ENCODE assay signal across 18 cellular contexts in genomic region chr4:40547446-40548132, GRCh38.
A peak's percentile ranks its signal among the peaks of the same experiment; 100 is the strongest.
DNase-seq lines count a peak whose midpoint lies in the region; ATAC-seq, FAIRE-seq and TF ChIP-seq lines count a peak whose summit lies in the region.
"Had no signal": no experiment of that assay in that cellular context is flagged by ENCODE, and none has a peak within 500 bp of the region (broad histone marks: within the 10 kb centered on the region; RNA-seq: fewer than 3 reads in every experiment).

No MANE protein-coding gene starts in this region.

- 81% methylated on average over 4 of the region's 4 CpGs for WGBS in A549 (ENCODE audit: missing lambda C conversion rate)
- WGBS in neuronal stem cell (ENCODE audit: extremely low coverage in 2 of 2, insufficient read length in 2 of 2, insufficient replicate concordance in 1 of 2), 2 donors, result no CpG with 5 or more reads among the region's 4 CpGs

- H2BK12ac ChIP-seq in neuronal stem cell (ENCODE audit: low read length), result no peak overlapping the region

- POLR2A ChIA-PET in A549 (lab: Yijun Ruan, JAX), result no interaction called here

- peak overlapping the region; percentile 1 for H4K91ac ChIP-seq in neuronal stem cell (ENCODE audit: low read depth, low read length, poor library complexity)

- no peak overlapping the region for H4K8ac ChIP-seq in neuronal stem cell (ENCODE audit: low read depth, low read length)

- H3K14ac ChIP-seq in neuronal stem cell (ENCODE audit: low read length), result no peak overlapping the region

- no peaks in the 10 kb centered on the region for H3K79me1 ChIP-seq in neuronal stem cell (ENCODE audit: low read depth, low read length)

- H2BK5ac ChIP-seq in neuronal stem cell (ENCODE audit: low read length), result no peak overlapping the region

- no peaks in the 10 kb centered on the region for H3K9me3 ChIP-seq in A549
- no peaks in the 10 kb centered on the region for H3K9me3 ChIP-seq in neuronal stem cell (replicated peaks in 1 of 2; ENCODE audit: control insufficient read depth in 2 of 2, insufficient read depth in 1 of 2, low read depth in 1 of 2, low read length in 2 of 2)
- H3K9me3 ChIP-seq: upper lobe of left lung had no signal

- no peak overlapping the region for H3K27ac Mint-ChIP-seq in activated naive CD4-positive, alpha-beta T cell treated with anti-CD3 and anti-CD28 coated beads, Interleukin-2, amount 50 U/mL, for 72 hours
- H3K27ac Mint-ChIP-seq: natural killer cell treated with Interleukin-12 subunit alpha and Interleukin-12 subunit beta and Interleukin-15 and Interleukin-18, amount 100 ng/mL, for 72 hours had no signal

- no peak overlapping the region for H3K4ac ChIP-seq in neuronal stem cell (ENCODE audit: low read length)

- TF ChIP-seq EP300 in A549 (IDR thresholded peaks at IDR 0.05), result no peak

- H3K27ac ChIP-seq in A549 (peak overlapping the region; percentile 30 to 55; a peak in 5 of 6 replicates), neuronal stem cell (replicated peaks; ENCODE audit: low read length) (no peak overlapping the region)

- no peak overlapping the region for H2AFZ ChIP-seq in neuronal stem cell (ENCODE audit: low read length)

- no peaks in the 10 kb centered on the region for H3K9me3 Mint-ChIP-seq in activated naive CD4-positive, alpha-beta T cell treated with anti-CD3 and anti-CD28 coated beads, Interleukin-2, amount 50 U/mL, for 72 hours
- H3K9me3 Mint-ChIP-seq: natural killer cell treated with Interleukin-12 subunit alpha and Interleukin-12 subunit beta and Interleukin-15 and Interleukin-18, amount 100 ng/mL, for 72 hours had no signal

- H3K36me3 ChIP-seq in neuronal stem cell (replicated peaks in 1 of 2; ENCODE audit: control insufficient read depth in 2 of 2, insufficient read depth in 2 of 2, low read length in 2 of 2), result no peaks in the 10 kb centered on the region
- H3K36me3 ChIP-seq: upper lobe of left lung had no signal

- no peak overlapping the region for H2AK5ac ChIP-seq in neuronal stem cell (ENCODE audit: low read depth, low read length)

- H3K4me1 ChIP-seq in A549 (peaks cover 46% of the 10 kb centered on the region), neuronal stem cell (ENCODE audit: control insufficient read depth in 2 of 2, insufficient read depth in 1 of 2, low read depth in 1 of 2, low read length in 2 of 2) (no peaks in the 10 kb centered on the region)

- no peak overlapping the region for H2BK15ac ChIP-seq in neuronal stem cell (ENCODE audit: low read length)

- no peak for TF ChIP-seq RAD21 in A549 (conservative IDR thresholded peaks at IDR 0.05 in 1 of 2, IDR thresholded peaks at IDR 0.05 in 1 of 2)

- no peaks in the 10 kb centered on the region for H3K36me3 Mint-ChIP-seq in activated naive CD4-positive, alpha-beta T cell treated with anti-CD3 and anti-CD28 coated beads, Interleukin-2, amount 50 U/mL, for 72 hours
- H3K36me3 Mint-ChIP-seq: natural killer cell treated with Interleukin-12 subunit alpha and Interleukin-12 subunit beta and Interleukin-15 and Interleukin-18, amount 100 ng/mL, for 72 hours had no signal

- H3K18ac ChIP-seq in neuronal stem cell (ENCODE audit: low read length), result no peak overlapping the region

- no peak for ATAC-seq in A549
- ATAC-seq in activated naive CD4-positive, alpha-beta T cell treated with anti-CD3 and anti-CD28 coated beads, Interleukin-2, amount 50 U/mL, for 72 hours, result no peak
- ATAC-seq in GM21360 (IDR thresholded peaks at IDR 0.05; ENCODE audit: unreplicated experiment), result no peak
- ATAC-seq: left ventricle myocardium superior; natural killer cell treated with Interleukin-12 subunit alpha and Interleukin-12 subunit beta and Interleukin-15 and Interleukin-18, amount 100 ng/mL, for 72 hours had no signal

- TF ChIP-seq CTCF in A549 (IDR thresholded peaks at IDR 0.05), result no peak
- peak; percentile 14 for TF ChIP-seq CTCF in choroid plexus epithelial cell (conservative IDR thresholded peaks at IDR 0.05; ENCODE audit: low read depth, low read length)

- DNase-seq in A549 (ENCODE audit: low read depth in 1 of 2, low spot score in 1 of 2) (no peak), NCI-H524 treated with DMSO at 0.1 percent for 48 hours (lab: John Stamatoyannopoulos, UW) (peak; percentile 39), choroid plexus epithelial cell (ENCODE audit: low read depth) (no peak), neuronal stem cell (ENCODE audit: low spot score) (no peak), HK-2 (ENCODE audit: unreplicated experiment) (no peak), NCI-H226 (no peak)
- DNase-seq in activated naive CD4-positive, alpha-beta T cell treated with anti-CD3 and anti-CD28 coated beads, Interleukin-2, amount 50 U/mL, for 72 hours (ENCODE audit: low spot score in 2 of 2), result no peak
- DNase-seq: activated CD4-positive, alpha-beta T cell treated with anti-CD3 and anti-CD28 coated beads, Interleukin-2, amount 50 U/mL, for 48 hours; activated T-cell treated with anti-CD3 and anti-CD28 coated beads, Interleukin-2, amount 50 U/mL, for 48 hours; central memory CD4-positive, alpha-beta T cell; foreskin melanocyte; Karpas-422; left ventricle myocardium superior; NCI-H1417; upper lobe of left lung had no signal

- H3K4me3 ChIP-seq in A549, result no peak overlapping the region
- H3K4me3 ChIP-seq in choroid plexus epithelial cell (ENCODE audit: low read depth, low read length), result no peak overlapping the region
- no peak overlapping the region for H3K4me3 ChIP-seq in neuronal stem cell (ENCODE audit: low read length in 2 of 2)
- H3K4me3 ChIP-seq: upper lobe of left lung had no signal

- no peak overlapping the region for H2BK120ac ChIP-seq in neuronal stem cell (ENCODE audit: low read depth, low read length)

- no peak for TF ChIP-seq POLR2A in A549 (IDR thresholded peaks at IDR 0.05; ENCODE audit: low read length)

- no peak overlapping the region for H3K23ac ChIP-seq in neuronal stem cell (ENCODE audit: low read depth, low read length, poor library complexity)

- H3K27me3 ChIP-seq in neuronal stem cell (ENCODE audit: control insufficient read depth in 3 of 3, insufficient read depth in 3 of 3, low read depth in 1 of 3, low read length in 3 of 3), result no peaks in the 10 kb centered on the region
- H3K27me3 ChIP-seq: upper lobe of left lung had no signal

- no peak for FAIRE-seq in A549 (lab: Jason Lieb, UNC)
- FAIRE-seq: TTC549 had no signal

- H3K4me2 ChIP-seq in A549 (peak overlapping the region; percentile 36), neuronal stem cell (ENCODE audit: insufficient read depth, low read length, poor library complexity, severe bottlenecking) (no peak overlapping the region)

- H3K9ac ChIP-seq in neuronal stem cell (ENCODE audit: low read depth, low read length, poor library complexity), result no peak overlapping the region

- CTCF ChIA-PET in A549 (lab: Yijun Ruan, JAX), result interaction anchor here (0.6 to 2.7 kb wide), 2 partner anchors 57 to 171 kb away, joined by 4 to 8 read pairs; no protein-coding TSS in a partner anchor

TF ChIP-seq in A549, 52 proteins besides CTCF, POLR2A, EP300 and RAD21 (continues in another document):
- TF ChIP-seq HOXB5 (CRISPR knock-in tag; IDR thresholded peaks at IDR 0.05), result no peak
- TF ChIP-seq E2F6 (IDR thresholded peaks at IDR 0.05; ENCODE audit: borderline replicate concordance, low read depth), result no peak
- TF ChIP-seq ZC3H11A (IDR thresholded peaks at IDR 0.05), result no peak
- no peak for TF ChIP-seq CEBPB (IDR thresholded peaks at IDR 0.05)
- TF ChIP-seq, protein P1, sequence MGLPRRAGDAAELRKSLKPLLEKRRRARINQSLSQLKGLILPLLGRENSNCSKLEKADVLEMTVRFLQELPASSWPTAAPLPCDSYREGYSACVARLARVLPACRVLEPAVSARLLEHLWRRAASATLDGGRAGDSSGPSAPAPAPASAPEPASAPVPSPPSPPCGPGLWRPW (IDR thresholded peaks at IDR 0.05), result no peak
- TF ChIP-seq KDM5A (IDR thresholded peaks at IDR 0.05), result no peak
- no peak for TF ChIP-seq CHD4 (IDR thresholded peaks at IDR 0.05; ENCODE audit: borderline replicate concordance)
- TF ChIP-seq HDAC2 (IDR thresholded peaks at IDR 0.05), result no peak
- TF ChIP-seq KDM1A (IDR thresholded peaks at IDR 0.05; ENCODE audit: low read depth), result no peak
- TF ChIP-seq HMGXB4 (CRISPR knock-in tag; IDR thresholded peaks at IDR 0.05; ENCODE audit: borderline replicate concordance), result no peak
- TF ChIP-seq CBX8 (IDR thresholded peaks at IDR 0.05), result no peak
- no peak for TF ChIP-seq ATOH8 (CRISPR knock-in tag; IDR thresholded peaks at IDR 0.05; ENCODE audit: low read depth)
- no peak for TF ChIP-seq BHLHE40 (IDR thresholded peaks at IDR 0.05; ENCODE audit: low read depth, low read length)
- no peak for TF ChIP-seq MYC (IDR thresholded peaks at IDR 0.05; ENCODE audit: borderline replicate concordance, low read length)
- no peak for TF ChIP-seq HOXB13 (CRISPR knock-in tag; IDR thresholded peaks at IDR 0.05; ENCODE audit: low read depth)
- TF ChIP-seq JUN (IDR thresholded peaks at IDR 0.05), result no peak
- no peak for TF ChIP-seq FOSB (CRISPR knock-in tag; IDR thresholded peaks at IDR 0.05)
